In genomic region chr21:44889625-44890337, GRCh38 we compare ENCODE assay signal across 1 cellular context.
TF ChIP-seq lines count a peak whose summit lies in the region.

No MANE protein-coding gene starts in this region.

TF ChIP-seq in HepG2, 621 proteins besides CTCF, POLR2A, EP300 and RAD21:
- no peak for TF ChIP-seq CSRNP2 (CRISPR knock-in tag; conservative IDR thresholded peaks at IDR 0.05; ENCODE audit: low read depth)
- peak; percentile 51; the same call in 1 of the 2 replicates for TF ChIP-seq ZBTB33 (CRISPR knock-in tag; IDR thresholded peaks at IDR 0.05)
- TF ChIP-seq ZFP91 (CRISPR knock-in tag; IDR thresholded peaks at IDR 0.05; ENCODE audit: borderline replicate concordance): 0 out of 2 replicates have a peak, but pooled peaks have one; percentile 5
- TF ChIP-seq HOXA3 (CRISPR knock-in tag; IDR thresholded peaks at IDR 0.05): 0 out of 2 replicates have a peak, but pooled peaks have one; percentile 10
TF ChIP-seq in HepG2: peak in this region for 3.
